11 cellular contexts compared by ENCODE assay signal in genomic region chr3:127254730-127255129, GRCh38. TPM values are rescaled to one million over a fixed set of nuclear protein-coding genes. Genes with fewer than 3 reads are reported as not detected.
DNase-seq lines count a peak whose midpoint lies in the region; ATAC-seq, FAIRE-seq and TF ChIP-seq lines count a peak whose summit lies in the region.
"Had no signal": no experiment of that assay in that cellular context is flagged by ENCODE, and none has a peak within 500 bp of the region (broad histone marks: within the 10 kb centered on the region; RNA-seq: fewer than 3 reads in every experiment).

No MANE protein-coding gene starts in this region.

- H3K27me3 ChIP-seq in IMR-90 (ENCODE audit: control insufficient read depth, insufficient read depth, low read length), result peaks cover 10% of the 10 kb centered on the region
- 0 out of 5 replicates have a peak, but pooled peaks cover 0 to 5% of the 10 kb centered on the region in 2 experiments for H3K27me3 ChIP-seq in K562 (ENCODE audit: control insufficient read depth in 2 of 2, insufficient read depth in 2 of 2, low read length in 2 of 2)
- H3K27me3 ChIP-seq in neural cell (ENCODE audit: insufficient read depth, low read depth, low read length), result no peaks in the 10 kb centered on the region

- no peaks in the 10 kb centered on the region for H3K79me1 ChIP-seq in IMR-90 (ENCODE audit: low read depth in 1 of 2, low read length in 2 of 2)

- no peaks in the 10 kb centered on the region for H3K9me2 ChIP-seq in neural cell (ENCODE audit: insufficient read depth, low read length)

- no peak overlapping the region for H4K8ac ChIP-seq in IMR-90 (ENCODE audit: low read depth in 2 of 2, low read length in 2 of 2)

- H3K4me1 ChIP-seq in IMR-90 (ENCODE audit: control insufficient read depth, insufficient read depth, low read length) (no peaks in the 10 kb centered on the region), K562 (replicated peaks in 1 of 2; ENCODE audit: control insufficient read depth in 2 of 2, insufficient read depth in 2 of 2, low read length in 2 of 2) (no peaks in the 10 kb centered on the region)
- H3K4me1 ChIP-seq: spleen had no signal

- H3K4ac ChIP-seq in IMR-90 (ENCODE audit: low read depth, low read length), result no peak overlapping the region

- intact Hi-C loops in IMR-90 (cut with micrococcal nuclease) (no loop called here), K562 (cut with micrococcal nuclease) (no loop called here)

- no peak overlapping the region for H2AK5ac ChIP-seq in IMR-90 (ENCODE audit: low read depth, low read length)

- BruUV-seq in IMR-90 (replicated peaks; lab: Mats Ljungman, UMichigan) (no TSS peak), K562 (replicated peaks; lab: Mats Ljungman, UMichigan) (no TSS peak)

- no peak overlapping the region for H2BK15ac ChIP-seq in IMR-90 (ENCODE audit: low read depth, low read length)

- 50% methylated on average over 3 of the region's 9 CpGs; no CpG with 5 or more reads in 1 of the 2 experiments for WGBS in IMR-90 (ENCODE audit: extremely low coverage in 2 of 2, insufficient read length in 1 of 2), 2 experiments
- 2% methylated on average over 8 of the region's 9 CpGs for WGBS in K562 (ENCODE audit: insufficient coverage, low coverage, missing lambda C conversion rate)

- no peak overlapping the region for H3K56ac ChIP-seq in IMR-90 (ENCODE audit: extremely low read depth, insufficient read depth, low read length)

- no peak overlapping the region for H2BK20ac ChIP-seq in IMR-90 (ENCODE audit: low read depth, low read length)

- TF ChIP-seq CTCF in IMR-90 (conservative IDR thresholded peaks at IDR 0.05; ENCODE audit: low read depth, low read length), result 0 out of 2 replicates have a peak, but pooled peaks have one; percentile 13
- TF ChIP-seq CTCF in K562 (IDR thresholded peaks at IDR 0.05 in 2 of 3, conservative IDR thresholded peaks at IDR 0.05 in 1 of 3; ENCODE audit: insufficient read depth in 2 of 3, low read depth in 1 of 3, low read length in 3 of 3), result peak; percentile 36 to 45 (median 44); a peak in 4 of 6 replicates
- peak; percentile 60 for TF ChIP-seq CTCF in neural cell (IDR thresholded peaks at IDR 0.05; ENCODE audit: poor library complexity, severe bottlenecking)

- H4K20me1 ChIP-seq in IMR-90 (ENCODE audit: insufficient read depth, low read length) (no peaks in the 10 kb centered on the region), K562 (replicated peaks; ENCODE audit: control insufficient read depth, insufficient read depth, low read length) (no peaks in the 10 kb centered on the region; the same call in 1 of the 2 replicates), neural cell (ENCODE audit: insufficient read depth) (no peaks in the 10 kb centered on the region)

- H3K9me1 ChIP-seq in IMR-90 (ENCODE audit: insufficient read depth, low read length) (no peaks in the 10 kb centered on the region), K562 (ENCODE audit: control insufficient read depth, insufficient read depth, low read length) (no peaks in the 10 kb centered on the region)

- no peak overlapping the region for H3K4me3 ChIP-seq in IMR-90 (ENCODE audit: insufficient read depth, low read depth, low read length)
- H3K4me3 ChIP-seq in K562, result no peak overlapping the region
- no peak overlapping the region for H3K4me3 ChIP-seq in neural cell (ENCODE audit: low read length)
- H3K4me3 ChIP-seq: spleen had no signal

- TF ChIP-seq EP300 in K562 (IDR thresholded peaks at IDR 0.05; ENCODE audit: low read length) (no peak), neural cell (conservative IDR thresholded peaks at IDR 0.05; ENCODE audit: poor library complexity, severe bottlenecking) (no peak)

- no peaks in the 10 kb centered on the region for H3F3A ChIP-seq in neural cell (ENCODE audit: insufficient read depth, low read length, poor library complexity, severe bottlenecking)

- no peak overlapping the region for H3K27ac ChIP-seq in IMR-90 (ENCODE audit: insufficient read depth, low read length)
- no peak overlapping the region for H3K27ac ChIP-seq in K562 (ENCODE audit: extremely low read depth, low read depth, low read length)
- peak overlapping the region; percentile 52 for H3K27ac ChIP-seq in neural cell (ENCODE audit: low read length)
- H3K27ac ChIP-seq: spleen had no signal

- DNase-seq in Daoy (ENCODE audit: low read depth) (peak; percentile 7), IMR-90 (no peak), K562 (ENCODE audit: extremely low read depth in 1 of 4, low spot score in 3 of 4) (peak; percentile 14 to 33 (median 19)), H54 (ENCODE audit: insufficient read length, low spot score) (no peak), SHP77 treated with DMSO at 0.1 percent for 48 hours (lab: John Stamatoyannopoulos, UW) (no peak), NCI-H2227 treated with DMSO at 0.1 percent for 48 hours (lab: John Stamatoyannopoulos, UW) (no peak)
- DNase-seq: caudate nucleus, NCI-H2081 treated with DMSO at 0.1 percent for 48 hours, spleen, substantia nigra had no signal

- POLR2A ChIA-PET in IMR-90 (lab: Charles Lee; ENCODE audit: unreplicated experiment), result no interaction called here
- POLR2A ChIA-PET in K562 (lab: Yijun Ruan, JAX), result no interaction called here

- no peak overlapping the region for H2BK5ac ChIP-seq in IMR-90 (ENCODE audit: low read depth, low read length, poor library complexity, severe bottlenecking)

- H3K18ac ChIP-seq in IMR-90 (ENCODE audit: low read depth, low read length), result no peak overlapping the region

- H3K14ac ChIP-seq in IMR-90 (replicated peaks; ENCODE audit: low read depth, low read length), result no peak overlapping the region

- TF ChIP-seq POLR2A in IMR-90 (IDR thresholded peaks at IDR 0.05; ENCODE audit: low read depth, low read length) (no peak), K562 (conservative IDR thresholded peaks at IDR 0.05) (no peak), H54 (IDR thresholded peaks at IDR 0.05; ENCODE audit: low read depth, low read length) (no peak)

- H3K23ac ChIP-seq in IMR-90 (ENCODE audit: low read depth, low read length), result no peak overlapping the region

- TF ChIP-seq RAD21 in IMR-90 (IDR thresholded peaks at IDR 0.05; ENCODE audit: low read length), result no peak
- no peak; a peak in 1 of 4 replicates for TF ChIP-seq RAD21 in K562 (CRISPR knock-in tag; conservative IDR thresholded peaks at IDR 0.05 in 1 of 2, IDR thresholded peaks at IDR 0.05 in 1 of 2)
- TF ChIP-seq RAD21 in neural cell (conservative IDR thresholded peaks at IDR 0.05), result peak; percentile 62

- dilution Hi-C loops in IMR-90 (cut with HindIII; ENCODE audit: low sequenced_read_pairs, unreplicated experiment), result no loop called here

- H3K79me2 ChIP-seq in K562 (ENCODE audit: control insufficient read depth, insufficient read depth, low read length) (no peaks in the 10 kb centered on the region), neural cell (replicated peaks; ENCODE audit: insufficient read depth, low read length) (no peaks in the 10 kb centered on the region)

- H2AK9ac ChIP-seq in IMR-90 (replicated peaks; ENCODE audit: low read depth, low read length, poor library complexity), result no peak overlapping the region

- no peak overlapping the region for H2BK120ac ChIP-seq in IMR-90 (ENCODE audit: low read depth, low read length)

- H2AFZ ChIP-seq in IMR-90 (replicated peaks; ENCODE audit: low read length, poor library complexity) (no peak overlapping the region), K562 (ENCODE audit: low read depth, low read length) (no peak overlapping the region), neural cell (ENCODE audit: low read depth, low read length) (no peak overlapping the region)

- ATAC-seq in IMR-90 (ENCODE audit: low read depth) (no peak), K562 (peak; percentile 82)

- H3K9ac ChIP-seq in IMR-90 (ENCODE audit: low read depth, low read length) (no peak overlapping the region), K562 (ENCODE audit: insufficient read depth in 1 of 2, low read depth in 2 of 2, low read length in 2 of 2) (no peak overlapping the region), neural cell (ENCODE audit: low read length) (no peak overlapping the region)

- CTCF ChIA-PET in IMR-90 (lab: Yijun Ruan, JAX), result no interaction called here
- CTCF ChIA-PET in K562 (lab: Yijun Ruan, JAX; ENCODE audit: low intra/inter-chr PET ratio), result no interaction called here

- FAIRE-seq in K562 (lab: Jason Lieb, UNC) (no peak), H54 (lab: Jason Lieb, UNC) (no peak)

- H4K5ac ChIP-seq in IMR-90 (ENCODE audit: low read depth, low read length), result no peak overlapping the region

- in situ Hi-C loops in IMR-90 (cut with MboI; ENCODE audit: low sequenced_read_pairs) (no loop called here), K562 (cut with MboI) (no loop called here)

- H3K4me2 ChIP-seq in IMR-90 (ENCODE audit: low read depth, low read length) (no peak overlapping the region), K562 (ENCODE audit: insufficient read depth, low read length) (no peak overlapping the region), neural cell (ENCODE audit: low read length) (no peak overlapping the region)

- H4K91ac ChIP-seq in IMR-90 (ENCODE audit: insufficient read depth, low read depth, low read length), result no peak overlapping the region

- no peaks in the 10 kb centered on the region for H3K36me3 ChIP-seq in IMR-90 (ENCODE audit: control insufficient read depth, insufficient read depth, low read length)
- H3K36me3 ChIP-seq in K562 (ENCODE audit: control insufficient read depth, insufficient read depth, low read length), result no peaks in the 10 kb centered on the region
- no peaks in the 10 kb centered on the region for H3K36me3 ChIP-seq in neural cell (ENCODE audit: insufficient read depth, low read length)
- H3K36me3 ChIP-seq: spleen had no signal

- no peaks in the 10 kb centered on the region for H3K9me3 ChIP-seq in IMR-90 (ENCODE audit: control insufficient read depth, insufficient read depth, low read length)
- H3K9me3 ChIP-seq in K562 (replicated peaks; ENCODE audit: control insufficient read depth, insufficient read depth, low read depth, low read length), result no peaks in the 10 kb centered on the region
- H3K9me3 ChIP-seq in neural cell (ENCODE audit: low read length), result no peaks in the 10 kb centered on the region

RNA-seq across cellular contexts. Expression of gene PRR20G, which starts 33.1 kb away (rescaled TPM):
- not detected in 2 replicates for total RNA-seq in Daoy (2014; rRNA removed; shearing (Covaris generic))
- total RNA-seq in IMR-90 (2012; rRNA removed), result not detected in 2 replicates
- polyA plus RNA-seq in IMR-90 (2012; rRNA removed), result not detected in 2 replicates
- not detected in 2 replicates for polyA plus RNA-seq in IMR-90 (2012; cell fraction: cytosol; rRNA removed)
- not detected in 2 replicates for polyA plus RNA-seq in IMR-90 (2012; cell fraction: nucleus; rRNA removed; ENCODE audit: low replicate concordance)
- not detected in 2 replicates for total RNA-seq in K562 (2011; cell fraction: chromatin; rRNA removed; ENCODE audit: low replicate concordance)
- total RNA-seq in K562 (2011; cell fraction: nucleolus; rRNA removed), result not detected in 2 replicates
- not detected in 2 replicates for total RNA-seq in K562 (2011; cell fraction: nucleoplasm; rRNA removed)
- not detected in 2 replicates for total RNA-seq in K562 (2014; rRNA removed)
- not detected in 2 replicates for total RNA-seq in K562 (2014; rRNA removed; fragmentation: Illumina TruSeq; extraction: Trizol)
- total RNA-seq in K562 (2015; rRNA removed; fragmentation: Illumina TruSeq; extraction: Trizol), result not detected in 2 replicates
- total RNA-seq in K562 (2021), result not detected in 2 replicates
- not detected in 2 replicates for polyA plus RNA-seq in K562 (2011; rRNA removed)
- polyA plus RNA-seq in K562 (2011; cell fraction: cytosol; rRNA removed), result not detected in 2 replicates
- not detected in 2 replicates for polyA plus RNA-seq in K562 (2011; cell fraction: nucleus; rRNA removed)
- not detected in 2 replicates for polyA plus RNA-seq in K562 (2012)
- not detected in 2 replicates for polyA plus RNA-seq in K562 (2014; fragmentation: Illumina TruSeq; extraction: Trizol)
- not detected for polyA plus RNA-seq in K562 (2014; fragmentation: Nextera tagmentation; extraction: Ambion mirVana)
- polyA plus RNA-seq in K562 (2014; rRNA removed), result not detected in 2 replicates
- not detected in 2 replicates for polyA minus RNA-seq in K562 (2011; rRNA and poly(A)+ RNA removed)
- not detected in 2 replicates for polyA minus RNA-seq in K562 (2011; cell fraction: cytosol; rRNA and poly(A)+ RNA removed)
- polyA minus RNA-seq in K562 (2011; cell fraction: nucleus; rRNA and poly(A)+ RNA removed), result not detected in 2 replicates
- not detected in 2 replicates for polyA plus RNA-seq in neural cell
- polyA minus RNA-seq in neural cell, result not detected in 2 replicates
- total RNA-seq: spleen had no signal
- polyA plus RNA-seq: spleen had no signal

Comparison
In these comparisons a context has a peak if more than half of its experiments do, and no peak if none do; other contexts are left out.
1. DNase-seq: peak in Daoy (single experiment) and K562 (4 of 4); none in IMR-90 (single experiment), H54 (single experiment), SHP77 treated with DMSO at 0.1 percent for 48 hours (single experiment) and NCI-H2227 treated with DMSO at 0.1 percent for 48 hours (single experiment).
2. Peak in every context shown above with its lines, with median percentiles within 50 percentile points of each other: CTCF ChIP-seq.